8 cellular contexts compared by ENCODE assay signal in the genomic region with DNA sequence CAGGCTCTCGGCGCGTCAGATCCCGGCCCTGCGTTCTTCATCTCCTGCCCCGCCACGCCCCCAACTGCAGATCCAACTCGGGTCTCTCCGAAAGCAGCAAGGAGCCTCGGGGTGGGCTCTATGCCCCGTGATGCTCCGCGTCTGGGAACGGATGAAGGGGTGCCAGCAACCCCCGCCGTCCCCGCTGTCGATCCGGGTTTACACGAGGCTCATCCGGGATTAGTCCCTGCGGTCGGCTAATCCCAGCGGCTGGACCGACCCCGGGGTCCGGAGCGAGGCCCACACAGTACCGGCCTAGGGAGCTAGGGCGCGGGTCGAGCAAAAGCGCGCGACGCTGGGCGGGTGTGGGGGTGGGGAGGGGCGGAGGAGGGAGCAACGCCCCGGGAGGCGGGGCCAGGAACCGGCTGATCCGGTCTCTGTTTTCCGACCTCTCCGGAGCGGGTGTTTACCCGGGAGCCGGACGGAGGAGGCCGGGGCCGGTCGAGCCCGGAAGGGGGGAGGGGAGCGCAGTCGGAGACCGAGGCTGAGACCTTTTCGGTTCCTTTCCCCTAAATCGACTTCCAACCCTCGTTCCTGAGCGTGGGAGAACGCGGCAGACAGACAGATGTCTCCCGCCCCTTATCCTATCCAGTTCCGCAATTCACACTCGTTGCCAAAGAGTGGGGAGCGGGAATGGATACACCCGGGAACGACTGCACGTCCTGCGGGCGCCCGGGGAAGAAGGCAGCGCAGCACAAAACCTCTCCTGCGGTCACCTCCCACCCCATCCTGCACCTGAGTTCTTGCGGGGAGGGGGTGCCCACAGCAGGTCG. TPM values are rescaled to one million over a fixed set of nuclear protein-coding genes. Genes with fewer than 3 reads are reported as not detected.
DNase-seq lines count a peak whose midpoint lies in the region; ATAC-seq and TF ChIP-seq lines count a peak whose summit lies in the region.

No MANE protein-coding gene starts in this region.

- H3K36me3 Mint-ChIP-seq in activated CD8-positive, alpha-beta T cell treated with anti-CD3 and anti-CD28 coated beads, Interleukin-2, amount 10 ng/mL, durations not matched to agents 7 days and 5 days (ENCODE audit: low read depth) = no peaks in the 10 kb centered on the region

- H3K27ac Mint-ChIP-seq in activated CD8-positive, alpha-beta T cell treated with anti-CD3 and anti-CD28 coated beads, Interleukin-2, amount 10 ng/mL, durations not matched to agents 7 days and 5 days = peak overlapping the region; percentile 90

- TF ChIP-seq POLR2A in GM18951 (IDR thresholded peaks at IDR 0.05; ENCODE audit: extremely low read depth, insufficient read depth, insufficient read length) = peak; percentile 56

- peaks cover 2% of the 10 kb centered on the region for H3K27me3 Mint-ChIP-seq in activated CD8-positive, alpha-beta T cell treated with anti-CD3 and anti-CD28 coated beads, Interleukin-2, amount 10 ng/mL, durations not matched to agents 7 days and 5 days (ENCODE audit: low read depth)

- no peaks in the 10 kb centered on the region for H3K9me3 Mint-ChIP-seq in activated CD8-positive, alpha-beta T cell treated with anti-CD3 and anti-CD28 coated beads, Interleukin-2, amount 10 ng/mL, durations not matched to agents 7 days and 5 days (ENCODE audit: insufficient read depth)

- DNase-seq in AG08396 (ENCODE audit: low spot score) (peak; percentile 92), NCI-H526 treated with DMSO at 0.1 percent for 48 hours (lab: John Stamatoyannopoulos, UW) (peak; percentile 77), medulla oblongata (ENCODE audit: extremely low spot score) (peak; percentile 94)
- peak; percentile 80 for DNase-seq in activated CD8-positive, alpha-beta T cell treated with anti-CD3 and anti-CD28 coated beads, Interleukin-2, amount 10 ng/mL, durations not matched to agents 7 days and 5 days
- peak; percentile 55 for DNase-seq in effector CD4-positive, alpha-beta T cell
- peak; percentile 39 to 79 (median 46) for DNase-seq in stimulated activated CD4-positive, alpha-beta T cell treated with anti-CD3 and anti-CD28 coated beads, TNF-alpha, amount 100 ng/mL, for 48 hours (ENCODE audit: low read depth in 3 of 3)

- ATAC-seq in HG03196 (IDR thresholded peaks at IDR 0.05; ENCODE audit: unreplicated experiment) = peak; percentile 73
- peak; percentile 82 for ATAC-seq in activated CD8-positive, alpha-beta T cell treated with anti-CD3 and anti-CD28 coated beads, Interleukin-2, amount 10 ng/mL, durations not matched to agents 7 days and 5 days

- POLR2A ChIA-PET in activated CD8-positive, alpha-beta T cell treated with anti-CD3 and anti-CD28 coated beads, Interleukin-2, amount 10 ng/mL, durations not matched to agents 7 days and 5 days (lab: Charles Lee) = interaction anchor here (1.0 to 2.1 kb wide), 6 partner anchors 10 to 198 kb away, joined by 3 to 6 read pairs (median 5); a partner anchor contains a TSS

- CTCF ChIA-PET in activated CD8-positive, alpha-beta T cell treated with anti-CD3 and anti-CD28 coated beads, Interleukin-2, amount 10 ng/mL, durations not matched to agents 7 days and 5 days (lab: Charles Lee) = interaction anchor here (0.8 to 1.7 kb wide), 6 partner anchors 9 to 158 kb away, joined by 3 to 7 read pairs (median 4); a partner anchor contains a TSS

- H3K4me3 Mint-ChIP-seq in activated CD8-positive, alpha-beta T cell treated with anti-CD3 and anti-CD28 coated beads, Interleukin-2, amount 10 ng/mL, durations not matched to agents 7 days and 5 days = peak overlapping the region; percentile 84

- peaks cover 20% of the 10 kb centered on the region for H3K4me1 Mint-ChIP-seq in activated CD8-positive, alpha-beta T cell treated with anti-CD3 and anti-CD28 coated beads, Interleukin-2, amount 10 ng/mL, durations not matched to agents 7 days and 5 days (ENCODE audit: low read depth)

- in situ Hi-C loops in GM18951 (cut with MboI; ENCODE audit: low sequenced_read_pairs, unreplicated experiment) = no loop called here

RNA-seq across cellular contexts. Expression of a gene that starts 28.6 kb away (rescaled TPM):
- not detected for total RNA-seq in activated CD8-positive, alpha-beta T cell treated with anti-CD3 and anti-CD28 coated beads, Interleukin-2, amount 10 ng/mL, durations not matched to agents 7 days and 5 days

Comparison
In these comparisons a context has a peak if more than half of its experiments do, and no peak if none do; other contexts are left out.
1. Peak in every context shown above with its lines: DNase-seq and ATAC-seq.